11 cellular contexts compared by ENCODE assay signal in the genomic region with DNA sequence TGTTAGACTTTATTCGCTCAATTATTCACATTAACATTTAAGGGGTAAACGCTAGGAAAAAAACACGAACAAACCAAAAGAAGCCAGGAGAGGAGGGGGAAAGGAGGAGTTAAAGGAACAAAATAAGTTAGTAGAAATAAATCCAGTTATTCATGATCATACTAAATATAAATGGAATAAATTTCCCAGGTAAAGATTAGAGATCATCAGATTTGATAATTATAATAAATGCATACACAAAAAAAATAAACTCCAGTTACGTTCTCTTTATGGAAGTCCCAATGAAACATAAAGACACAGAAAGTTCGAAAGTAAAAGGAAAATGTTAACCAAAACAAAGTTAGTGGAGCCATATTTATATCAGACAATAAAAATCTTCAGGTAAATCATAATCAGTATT.
"Had no signal": no experiment of that assay in that cellular context is flagged by ENCODE, and none has a peak within 500 bp of the region (broad histone marks: within the 10 kb centered on the region; RNA-seq: fewer than 3 reads in every experiment).

No MANE protein-coding gene starts in this region.

- H3K27ac ChIP-seq: GM23248 had no signal

- DNase-seq: GM23248, GOT3, H7, H9, HCEC 1CT, HFFc6 had no signal

- H3K4me2 ChIP-seq: GM23338 had no signal

- H3K36me3 ChIP-seq: HAP-1 had no signal

- H2AFZ ChIP-seq: GM23248, GM23338 had no signal

- FAIRE-seq: H1, H54 had no signal

- H3K4me1 ChIP-seq: HAP-1 had no signal

- H3K4me3 ChIP-seq: GM23248, GM23338, HAP-1 had no signal

- ATAC-seq: GM23338, HCT116 had no signal

- H3K9ac ChIP-seq: GM23248 had no signal

- H3K9me3 ChIP-seq: HAP-1 had no signal
